Comparison of ENCODE assay signal across 1 cellular context in the genomic region with DNA sequence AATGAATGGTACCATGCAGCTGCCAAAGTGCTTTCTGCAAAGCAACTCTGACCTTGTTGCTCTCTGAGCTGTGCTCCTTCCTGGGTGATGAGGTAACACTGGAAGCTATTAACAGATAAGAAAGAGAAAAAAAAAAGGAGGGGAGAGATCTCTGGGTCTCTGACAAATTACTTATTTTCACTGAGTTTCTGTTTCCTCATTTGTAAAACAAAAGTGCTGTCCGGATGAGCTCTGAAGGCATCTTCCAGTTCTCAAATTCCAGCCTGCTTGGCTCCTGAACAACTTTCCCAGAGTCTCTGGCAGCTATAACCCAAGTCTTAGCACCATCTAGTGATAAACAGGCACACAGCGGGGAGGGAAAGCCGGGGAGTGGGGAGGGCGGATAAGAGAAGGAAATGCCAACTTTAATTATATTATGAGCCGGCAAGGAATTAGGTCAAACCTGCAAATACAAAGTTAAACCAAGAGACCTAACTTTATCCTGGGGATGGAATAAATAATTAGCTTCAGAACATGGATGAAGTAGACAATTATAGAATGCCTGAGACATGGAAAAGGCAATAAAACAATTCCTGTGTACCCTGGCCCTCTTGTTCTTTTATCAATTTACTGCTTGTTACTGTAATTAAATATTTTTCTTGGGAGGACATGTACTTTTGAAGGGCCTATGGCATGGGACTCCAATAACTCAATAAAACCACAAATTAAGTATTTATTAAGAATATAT.
TF ChIP-seq lines count a peak whose summit lies in the region.

No MANE protein-coding gene starts in this region.

TF ChIP-seq in K562, 482 proteins besides CTCF, POLR2A, EP300 and RAD21 (continued from another document):
- TF ChIP-seq JUN (IDR thresholded peaks at IDR 0.05; ENCODE audit: borderline replicate concordance, low read depth, low read length) (no peak), JUN (CRISPR knock-in tag; IDR thresholded peaks at IDR 0.05; ENCODE audit: borderline replicate concordance) (no peak), ATF7 (IDR thresholded peaks at IDR 0.05) (0 out of 2 replicates have a peak, but pooled peaks have one; percentile 13)
